12 cellular contexts compared by ENCODE assay signal in the genomic region with DNA sequence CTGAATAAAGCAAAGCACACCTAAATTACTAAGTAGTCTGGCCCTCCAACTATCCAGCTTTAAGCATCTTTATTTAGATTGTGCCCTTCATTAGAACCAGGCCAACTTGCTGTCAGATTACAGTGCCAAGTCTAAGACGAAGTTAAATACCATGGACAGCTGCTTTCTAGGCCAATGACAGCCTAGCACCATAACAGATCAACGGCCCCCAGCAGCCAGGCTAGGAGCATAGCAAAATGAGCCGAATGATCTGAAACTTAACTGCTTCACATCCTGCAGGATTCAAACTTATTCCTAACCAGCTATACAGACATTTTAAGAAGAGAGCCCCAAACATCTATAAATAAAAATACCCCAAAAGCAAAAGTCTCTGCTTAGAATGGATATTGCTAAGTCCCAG. TPM values are rescaled to one million over a fixed set of nuclear protein-coding genes. Genes with fewer than 3 reads are reported as not detected.
DNase-seq lines count a peak whose midpoint lies in the region; ATAC-seq and TF ChIP-seq lines count a peak whose summit lies in the region.
"Had no signal": no experiment of that assay in that cellular context is flagged by ENCODE, and none has a peak within 500 bp of the region (broad histone marks: within the 10 kb centered on the region; RNA-seq: fewer than 3 reads in every experiment).

No MANE protein-coding gene starts in this region.

- intact Hi-C loops in HCT116 (cut with micrococcal nuclease), result no loop called here

- TF ChIP-seq RAD21 in HCT116 (IDR thresholded peaks at IDR 0.05; ENCODE audit: low read depth), result no peak

- RAD21 ChIA-PET in HCT116 (lab: Charles Lee; ENCODE audit: low non-redundant PET in 1 of 2, low total read pairs in 2 of 2, uncharacterized antibody in 2 of 2, unreplicated experiment in 2 of 2), result no interaction called here

- TF ChIP-seq POLR2A in HCT116 (IDR thresholded peaks at IDR 0.05; ENCODE audit: borderline replicate concordance, extremely low read depth, insufficient read depth, insufficient read length), result no peak

- no peak overlapping the region for H3K4me2 ChIP-seq in HCT116 (ENCODE audit: low read length)

- no peaks in the 10 kb centered on the region for H3K9me3 ChIP-seq in HCT116 (ENCODE audit: control insufficient read depth in 1 of 2, insufficient read depth in 1 of 2, low read depth in 1 of 2, low read length in 2 of 2)

- H3K4me1 ChIP-seq in HCT116 (ENCODE audit: control insufficient read depth in 1 of 2, insufficient read depth in 2 of 2, low read length in 2 of 2), result no peaks in the 10 kb centered on the region

- no peaks in the 10 kb centered on the region for H3K9me2 ChIP-seq in HCT116 (ENCODE audit: insufficient read depth)

- H3K4me3 ChIP-seq in HCT116 (replicated peaks in 1 of 2; ENCODE audit: low read depth in 1 of 2, low read length in 2 of 2), result no peak overlapping the region
- H3K4me3 ChIP-seq: skin epidermis had no signal

- H3K9ac ChIP-seq in HCT116 (ENCODE audit: low read length), result no peak overlapping the region

- POLR2A ChIA-PET in HCT116 (lab: Charles Lee), result interaction anchor here (0.6 kb wide), 1 partner anchor 56 kb away, joined by 3 read pairs; no protein-coding TSS in a partner anchor

- CTCF ChIA-PET in HCT116 (lab: Charles Lee), result no interaction called here

- H2AFZ ChIP-seq in HCT116 (ENCODE audit: low read depth, low read length, poor library complexity, severe bottlenecking), result no peak overlapping the region

- ATAC-seq in HCT116 (no peak), GM21526 (IDR thresholded peaks at IDR 0.05; ENCODE audit: low FRiP score, unreplicated experiment) (no peak)
- ATAC-seq: naive thymus-derived CD8-positive, alpha-beta T cell; T-helper 17 cell had no signal

- no peaks in the 10 kb centered on the region for H4K20me1 ChIP-seq in HCT116 (ENCODE audit: insufficient read depth)

- BruUV-seq in HCT116 (replicated peaks; lab: Mats Ljungman, UMichigan), result no TSS peak

- H3K36me3 ChIP-seq in HCT116 (ENCODE audit: control insufficient read depth in 1 of 2, insufficient read depth in 2 of 2, low read length in 2 of 2), result no peaks in the 10 kb centered on the region

- no peak for DNase-seq in HCT116 (ENCODE audit: low read depth, low spot score)
- DNase-seq in NCI-H524 (lab: John Stamatoyannopoulos, UW), result peak; percentile 8 to 54
- peak; percentile 40 for DNase-seq in cerebellar cortex (ENCODE audit: low spot score)
- DNase-seq in midbrain (lab: John Stamatoyannopoulos, UW), result peak; percentile 65
- no peak for DNase-seq in NCI-H2171 treated with DMSO at 0.1 percent for 48 hours (lab: John Stamatoyannopoulos, UW)
- DNase-seq in DMS79 treated with DMSO at 0.1 percent for 48 hours (lab: John Stamatoyannopoulos, UW), result no peak
- DNase-seq: amniotic stem cell; naive thymus-derived CD8-positive, alpha-beta T cell; NCI-H1417 treated with DMSO at 0.1 percent for 48 hours; T-helper 17 cell had no signal

- H3K27ac ChIP-seq in HCT116 (ENCODE audit: low read depth, low read length), result no peak overlapping the region
- H3K27ac ChIP-seq: skin epidermis had no signal

- no peak for TF ChIP-seq CTCF in HCT116 (IDR thresholded peaks at IDR 0.05 in 2 of 3, conservative IDR thresholded peaks at IDR 0.05 in 1 of 3; ENCODE audit: borderline replicate concordance in 1 of 3, insufficient read depth in 1 of 3, low read depth in 2 of 3, low read length in 2 of 3)

- H3K79me2 ChIP-seq in HCT116 (ENCODE audit: insufficient read depth, low read length), result no peaks in the 10 kb centered on the region

- no peaks in the 10 kb centered on the region for H3K27me3 ChIP-seq in HCT116 (ENCODE audit: insufficient read depth, low read length)

TF ChIP-seq in HCT116, 20 proteins besides CTCF, POLR2A, EP300 and RAD21:
- TF ChIP-seq TCF7L2 (IDR thresholded peaks at IDR 0.05; ENCODE audit: borderline replicate concordance, extremely low read depth, insufficient read depth, insufficient read length), result no peak
- TF ChIP-seq, protein P1, sequence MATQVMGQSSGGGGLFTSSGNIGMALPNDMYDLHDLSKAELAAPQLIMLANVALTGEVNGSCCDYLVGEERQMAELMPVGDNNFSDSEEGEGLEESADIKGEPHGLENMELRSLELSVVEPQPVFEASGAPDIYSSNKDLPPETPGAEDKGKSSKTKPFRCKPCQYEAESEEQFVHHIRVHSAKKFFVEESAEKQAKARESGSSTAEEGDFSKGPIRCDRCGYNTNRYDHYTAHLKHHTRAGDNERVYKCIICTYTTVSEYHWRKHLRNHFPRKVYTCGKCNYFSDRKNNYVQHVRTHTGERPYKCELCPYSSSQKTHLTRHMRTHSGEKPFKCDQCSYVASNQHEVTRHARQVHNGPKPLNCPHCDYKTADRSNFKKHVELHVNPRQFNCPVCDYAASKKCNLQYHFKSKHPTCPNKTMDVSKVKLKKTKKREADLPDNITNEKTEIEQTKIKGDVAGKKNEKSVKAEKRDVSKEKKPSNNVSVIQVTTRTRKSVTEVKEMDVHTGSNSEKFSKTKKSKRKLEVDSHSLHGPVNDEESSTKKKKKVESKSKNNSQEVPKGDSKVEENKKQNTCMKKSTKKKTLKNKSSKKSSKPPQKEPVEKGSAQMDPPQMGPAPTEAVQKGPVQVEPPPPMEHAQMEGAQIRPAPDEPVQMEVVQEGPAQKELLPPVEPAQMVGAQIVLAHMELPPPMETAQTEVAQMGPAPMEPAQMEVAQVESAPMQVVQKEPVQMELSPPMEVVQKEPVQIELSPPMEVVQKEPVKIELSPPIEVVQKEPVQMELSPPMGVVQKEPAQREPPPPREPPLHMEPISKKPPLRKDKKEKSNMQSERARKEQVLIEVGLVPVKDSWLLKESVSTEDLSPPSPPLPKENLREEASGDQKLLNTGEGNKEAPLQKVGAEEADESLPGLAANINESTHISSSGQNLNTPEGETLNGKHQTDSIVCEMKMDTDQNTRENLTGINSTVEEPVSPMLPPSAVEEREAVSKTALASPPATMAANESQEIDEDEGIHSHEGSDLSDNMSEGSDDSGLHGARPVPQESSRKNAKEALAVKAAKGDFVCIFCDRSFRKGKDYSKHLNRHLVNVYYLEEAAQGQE (IDR thresholded peaks at IDR 0.05; ENCODE audit: low read depth), result peak; percentile 66

RNA-seq across cellular contexts. Expression of a gene that starts 6.8 kb away (rescaled TPM):
- total RNA-seq in HCT116 (2021; ENCODE audit: unreplicated experiment), result not detected
- polyA plus RNA-seq in HCT116 (2012), result not detected in 2 replicates
- total RNA-seq: naive thymus-derived CD8-positive, alpha-beta T cell; T-helper 17 cell had no signal
- polyA plus RNA-seq: naive thymus-derived CD8-positive, alpha-beta T cell had no signal

Comparison
In these comparisons a context has a peak if more than half of its experiments do, and no peak if none do; other contexts are left out.
1. DNase-seq: peak in NCI-H524 (2 of 2), cerebellar cortex (single experiment) and midbrain (single experiment); none in HCT116 (single experiment), NCI-H2171 treated with DMSO at 0.1 percent for 48 hours (single experiment) and DMS79 treated with DMSO at 0.1 percent for 48 hours (single experiment).